In the genomic region with DNA sequence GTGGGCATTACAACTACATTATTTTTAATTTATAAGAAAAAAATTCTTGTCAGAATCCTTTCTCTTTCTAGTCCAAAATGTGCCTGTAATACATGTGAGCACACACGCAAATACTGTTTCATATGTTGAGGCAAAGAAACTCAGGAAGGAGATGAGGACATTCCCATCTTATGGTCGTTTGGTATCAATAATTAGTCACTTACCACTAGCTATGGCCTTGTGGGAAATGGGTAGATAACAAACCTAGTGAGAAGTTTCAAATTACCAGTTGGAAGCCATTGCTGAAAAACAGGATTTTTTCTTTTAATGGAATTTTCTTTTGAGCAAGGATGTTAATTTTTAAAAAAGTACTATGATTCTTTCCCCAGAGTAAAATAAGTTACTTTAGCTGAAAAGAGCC, we compare ENCODE assay signal across 9 cellular contexts. TPM values are rescaled to one million over a fixed set of nuclear protein-coding genes. Genes with fewer than 3 reads are reported as not detected.
DNase-seq lines count a peak whose midpoint lies in the region; ATAC-seq and TF ChIP-seq lines count a peak whose summit lies in the region.
"Had no signal": no experiment of that assay in that cellular context is flagged by ENCODE, and none has a peak within 500 bp of the region (broad histone marks: within the 10 kb centered on the region; RNA-seq: fewer than 3 reads in every experiment).

No MANE protein-coding gene starts in this region.

- peak; percentile 2; the same call in 1 of the 2 replicates for TF ChIP-seq POLR2A in IMR-90 (IDR thresholded peaks at IDR 0.05; ENCODE audit: low read depth, low read length)
- TF ChIP-seq POLR2A in suprapubic skin (IDR thresholded peaks at IDR 0.05): no peak

- peak overlapping the region; percentile 42; the same call in 2 of the 3 replicates for H2BK15ac ChIP-seq in IMR-90 (ENCODE audit: low read depth, low read length)

- no CpG with 5 or more reads among the region's 2 CpGs for WGBS in IMR-90 (ENCODE audit: extremely low coverage in 2 of 2, insufficient read length in 1 of 2), 2 experiments
- 52% methylated on average over 2 of the region's 2 CpGs for WGBS in suprapubic skin

- no peak for TF ChIP-seq RAD21 in IMR-90 (IDR thresholded peaks at IDR 0.05; ENCODE audit: low read length)

- peaks cover 49% of the 10 kb centered on the region for H4K20me1 ChIP-seq in IMR-90 (ENCODE audit: insufficient read depth, low read length)

- H3K18ac ChIP-seq in IMR-90 (ENCODE audit: low read depth, low read length): peak overlapping the region; percentile 22

- H3K4me1 ChIP-seq in IMR-90 (ENCODE audit: control insufficient read depth, insufficient read depth, low read length) (peaks cover 37% of the 10 kb centered on the region), lower lobe of right lung (peaks cover 58% of the 10 kb centered on the region), suprapubic skin (peaks cover 57% of the 10 kb centered on the region)
- H3K4me1 ChIP-seq: neural progenitor cell had no signal

- intact Hi-C loops in IMR-90 (cut with micrococcal nuclease) (no loop called here), lower lobe of right lung (cut with DNase I) (no loop called here)

- BruUV-seq in IMR-90 (replicated peaks; lab: Mats Ljungman, UMichigan): no TSS peak

- peak overlapping the region; percentile 31 to 83 for H4K8ac ChIP-seq in IMR-90 (ENCODE audit: low read depth in 2 of 2, low read length in 2 of 2)

- dilution Hi-C loops in IMR-90 (cut with HindIII; ENCODE audit: low sequenced_read_pairs, unreplicated experiment): no loop called here

- peaks cover 27 to 90% of the 10 kb centered on the region in 2 experiments for H3K79me1 ChIP-seq in IMR-90 (ENCODE audit: low read depth in 1 of 2, low read length in 2 of 2)

- TF ChIP-seq CTCF in IMR-90 (conservative IDR thresholded peaks at IDR 0.05; ENCODE audit: low read depth, low read length) (no peak), astrocyte of the spinal cord (IDR thresholded peaks at IDR 0.05; ENCODE audit: low read depth, low read length) (no peak), lower lobe of right lung (IDR thresholded peaks at IDR 0.05) (no peak), suprapubic skin (IDR thresholded peaks at IDR 0.05) (no peak)

- H3K27me3 ChIP-seq in IMR-90 (ENCODE audit: control insufficient read depth, insufficient read depth, low read length) (no peaks in the 10 kb centered on the region), lower lobe of right lung (ENCODE audit: low read depth) (no peaks in the 10 kb centered on the region), suprapubic skin (no peaks in the 10 kb centered on the region)
- H3K27me3 ChIP-seq: neural progenitor cell had no signal

- H3K27ac ChIP-seq in IMR-90 (ENCODE audit: insufficient read depth, low read length) (peak overlapping the region; percentile 82), lower lobe of right lung (peak overlapping the region; percentile 65), suprapubic skin (peak overlapping the region; percentile 59)
- H3K27ac ChIP-seq: neural progenitor cell had no signal

- H3K4ac ChIP-seq in IMR-90 (ENCODE audit: low read depth, low read length): peak overlapping the region; percentile 86

- peak overlapping the region; percentile 31 for H3K9ac ChIP-seq in IMR-90 (ENCODE audit: low read depth, low read length)
- H3K9ac ChIP-seq: neural progenitor cell had no signal

- no peak for TF ChIP-seq EP300 in suprapubic skin (IDR thresholded peaks at IDR 0.05)

- peak overlapping the region; percentile 81 for H4K91ac ChIP-seq in IMR-90 (ENCODE audit: insufficient read depth, low read depth, low read length)

- CTCF ChIA-PET in IMR-90 (lab: Yijun Ruan, JAX): interaction anchor here (1.6 to 1.7 kb wide), 2 partner anchors 8 to 52 kb away, joined by 5 to 7 read pairs; no protein-coding TSS in a partner anchor

- H2AFZ ChIP-seq in IMR-90 (replicated peaks; ENCODE audit: low read length, poor library complexity): no peak overlapping the region
- H2AFZ ChIP-seq: neural progenitor cell had no signal

- H2AK9ac ChIP-seq in IMR-90 (replicated peaks; ENCODE audit: low read depth, low read length, poor library complexity): peak overlapping the region; percentile 56

- peaks cover 31% of the 10 kb centered on the region for H3K9me1 ChIP-seq in IMR-90 (ENCODE audit: insufficient read depth, low read length)

- H3K36me3 ChIP-seq in IMR-90 (ENCODE audit: control insufficient read depth, insufficient read depth, low read length): no peaks in the 10 kb centered on the region
- H3K36me3 ChIP-seq in lower lobe of right lung: no peaks in the 10 kb centered on the region
- no peaks in the 10 kb centered on the region for H3K36me3 ChIP-seq in suprapubic skin
- H3K36me3 ChIP-seq: neural progenitor cell had no signal

- peak overlapping the region; percentile 87 for H2BK5ac ChIP-seq in IMR-90 (ENCODE audit: low read depth, low read length, poor library complexity, severe bottlenecking)

- H4K5ac ChIP-seq in IMR-90 (ENCODE audit: low read depth, low read length): peak overlapping the region; percentile 38; the same call in 1 of the 2 replicates

- peak overlapping the region; percentile 35; the same call in 1 of the 2 replicates for H3K56ac ChIP-seq in IMR-90 (ENCODE audit: extremely low read depth, insufficient read depth, low read length)

- peak overlapping the region; percentile 27; the same call in 1 of the 2 replicates for H3K14ac ChIP-seq in IMR-90 (replicated peaks; ENCODE audit: low read depth, low read length)

- H3K23ac ChIP-seq in IMR-90 (ENCODE audit: low read depth, low read length): peak overlapping the region; percentile 59

- peak overlapping the region; percentile 49 for H2BK120ac ChIP-seq in IMR-90 (ENCODE audit: low read depth, low read length)

- H3K4me2 ChIP-seq in IMR-90 (ENCODE audit: low read depth, low read length): peak overlapping the region; percentile 70
- H3K4me2 ChIP-seq: neural progenitor cell had no signal

- no peak overlapping the region for H3K4me3 ChIP-seq in IMR-90 (ENCODE audit: insufficient read depth, low read depth, low read length)
- no peak overlapping the region for H3K4me3 ChIP-seq in astrocyte of the spinal cord (ENCODE audit: low read depth, low read length)
- no peak overlapping the region for H3K4me3 ChIP-seq in lower lobe of right lung
- no peak overlapping the region for H3K4me3 ChIP-seq in suprapubic skin
- H3K4me3 ChIP-seq: neural progenitor cell had no signal

- H2BK20ac ChIP-seq in IMR-90 (ENCODE audit: low read depth, low read length): peak overlapping the region; percentile 28; the same call in 1 of the 2 replicates

- no peaks in the 10 kb centered on the region for H3K9me3 ChIP-seq in IMR-90 (ENCODE audit: control insufficient read depth, insufficient read depth, low read length)
- no peaks in the 10 kb centered on the region for H3K9me3 ChIP-seq in lower lobe of right lung
- H3K9me3 ChIP-seq in suprapubic skin: no peaks in the 10 kb centered on the region

- in situ Hi-C loops in IMR-90 (cut with MboI; ENCODE audit: low sequenced_read_pairs): no loop called here
- in situ Hi-C loops in astrocyte of the spinal cord (cut with HindIII; ENCODE audit: low sequenced_read_pairs): no loop called here

- POLR2A ChIA-PET in IMR-90 (lab: Charles Lee; ENCODE audit: unreplicated experiment): no interaction called here

- H2AK5ac ChIP-seq in IMR-90 (ENCODE audit: low read depth, low read length): peak overlapping the region; percentile 76

- ATAC-seq in IMR-90 (ENCODE audit: low read depth) (no peak), lower lobe of right lung (no peak), GM21786 (IDR thresholded peaks at IDR 0.05; ENCODE audit: unreplicated experiment) (no peak)

- DNase-seq in IMR-90: peak; percentile 81
- DNase-seq in astrocyte of the spinal cord (ENCODE audit: low read depth, low spot score): peak; percentile 67
- DNase-seq in lower lobe of right lung: no peak
- no peak for DNase-seq in suprapubic skin (ENCODE audit: low spot score in 2 of 2)
- no peak for DNase-seq in NCI-H2227 treated with DMSO at 0.1 percent for 48 hours (lab: John Stamatoyannopoulos, UW)
- DNase-seq in Ammon's horn (ENCODE audit: low spot score): no peak
- DNase-seq: activated naive CD4-positive, alpha-beta T cell treated with Interleukin-2 at 50 U/mL for 16 hours had no signal

TF ChIP-seq in IMR-90, 13 proteins besides CTCF, POLR2A, EP300 and RAD21:
- no peak for TF ChIP-seq RFX5 (IDR thresholded peaks at IDR 0.05; ENCODE audit: low read depth, low read length)
- no peak for TF ChIP-seq BHLHE40 (IDR thresholded peaks at IDR 0.05; ENCODE audit: low read depth, low read length)
- peak; percentile 45; the same call in 1 of the 2 replicates for TF ChIP-seq CEBPB (IDR thresholded peaks at IDR 0.05; ENCODE audit: low read depth, low read length)
- no peak for TF ChIP-seq SMC3 (IDR thresholded peaks at IDR 0.05; ENCODE audit: low read depth, low read length)
- TF ChIP-seq NFE2L2 (IDR thresholded peaks at IDR 0.05; ENCODE audit: low read depth, low read length): no peak

RNA-seq across cellular contexts. Expression of gene AMOTL1, which starts 25.7 kb away (rescaled TPM):
- total RNA-seq in IMR-90 (2012; rRNA removed): 49.5 and 58.6 TPM in 2 replicates
- 18.4 and 18.6 TPM in 2 replicates for polyA plus RNA-seq in IMR-90 (2012; rRNA removed)
- polyA plus RNA-seq in IMR-90 (2012; cell fraction: cytosol; rRNA removed): 7.3 and 11.0 TPM in 2 replicates
- 12.2 and 20.9 TPM in 2 replicates for polyA plus RNA-seq in IMR-90 (2012; cell fraction: nucleus; rRNA removed; ENCODE audit: low replicate concordance)
- total RNA-seq in lower lobe of right lung: 57.2 TPM
- total RNA-seq in suprapubic skin: 10 to 100 TPM; 69.7 to 86.9 (median 79.4) TPM

Comparison
In these comparisons a context has a peak if more than half of its experiments do, and no peak if none do; other contexts are left out.
1. DNase-seq: peak in IMR-90 (single experiment) and astrocyte of the spinal cord (single experiment); none in lower lobe of right lung (single experiment), suprapubic skin (0 of 2), NCI-H2227 treated with DMSO at 0.1 percent for 48 hours (single experiment) and Ammon's horn (single experiment).
2. Peak in every context shown above with its lines, with median percentiles within 50 percentile points of each other: H3K27ac ChIP-seq.